In the genomic region with DNA sequence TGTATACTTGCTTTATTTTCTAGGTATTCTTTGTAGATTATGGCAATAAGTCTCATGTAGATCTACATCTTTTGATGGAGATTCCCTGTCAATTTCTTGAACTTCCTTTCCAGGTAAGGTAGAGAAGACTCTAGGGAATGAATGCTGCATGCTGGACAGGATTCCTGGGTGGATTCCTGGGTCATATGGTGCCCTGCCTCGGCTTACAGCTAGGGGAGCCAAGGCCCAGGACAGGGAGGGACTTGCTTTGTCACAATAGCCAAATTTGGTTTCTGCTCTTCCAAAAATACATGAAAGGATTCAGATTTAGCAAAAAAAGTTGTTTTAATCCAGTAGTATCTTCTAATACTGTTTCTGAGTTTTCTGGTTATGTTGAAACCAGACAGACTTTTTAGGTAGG, we compare ENCODE assay signal across 19 cellular contexts. TPM values are rescaled to one million over a fixed set of nuclear protein-coding genes. Genes with fewer than 3 reads are reported as not detected.
"Had no signal": no experiment of that assay in that cellular context is flagged by ENCODE, and none has a peak within 500 bp of the region (broad histone marks: within the 10 kb centered on the region; RNA-seq: fewer than 3 reads in every experiment).

No MANE protein-coding gene starts in this region.

- DNase-seq: activated CD4-positive, alpha-beta T cell treated with anti-CD3 and anti-CD28 coated beads for 48 hours; activated CD8-positive, alpha-beta T cell treated with anti-CD3 and anti-CD28 coated beads, Interleukin-2, amount 10 ng/mL, durations not matched to agents 7 days and 5 days; activated naive CD4-positive, alpha-beta T cell treated with anti-CD3 and anti-CD28 coated beads for 36 hours; activated T-cell treated with anti-CD3 and anti-CD28 coated beads, Interleukin-2, amount 50 U/mL, for 4 hours; body of pancreas; caudate nucleus; colonic mucosa; head of caudate nucleus; mesenchymal stem cell; naive thymus-derived CD8-positive, alpha-beta T cell; pancreas; stimulated activated CD4-positive, alpha-beta T cell treated with anti-CD3 and anti-CD28 coated beads, Interleukin-12 subunit alpha, Interleukin-12 subunit beta, amount 100 ng/mL, for 4 hours; stimulated activated CD4-positive, alpha-beta T cell treated with anti-CD3 and anti-CD28 coated beads, Interleukin-1b, Interleukin-23, amount 100 ng/mL, for 48 hours; stimulated activated CD8-positive, alpha-beta memory T cell treated with anti-CD3 and anti-CD28 coated beads, Interleukin-4, amount 100 ng/mL, for 48 hours; stimulated activated naive CD4-positive, alpha-beta T cell; SW 1271; T-helper 2 cell had no signal

- H3K4me3 ChIP-seq: body of pancreas, colonic mucosa, pancreas had no signal

- H3K27ac Mint-ChIP-seq: activated CD8-positive, alpha-beta T cell treated with anti-CD3 and anti-CD28 coated beads, Interleukin-2, amount 10 ng/mL, durations not matched to agents 7 days and 5 days; activated naive CD4-positive, alpha-beta T cell treated with anti-CD3 and anti-CD28 coated beads for 36 hours had no signal

- H3K4me1 Mint-ChIP-seq: naive thymus-derived CD8-positive, alpha-beta T cell had no signal

- FAIRE-seq: frontal cortex, pancreas had no signal

- ATAC-seq: activated CD8-positive, alpha-beta T cell treated with anti-CD3 and anti-CD28 coated beads, Interleukin-2, amount 10 ng/mL, durations not matched to agents 7 days and 5 days; activated T-cell treated with anti-CD3 and anti-CD28 coated beads, Interleukin-2, amount 50 U/mL, for 4 hours; body of pancreas; naive thymus-derived CD8-positive, alpha-beta T cell; pancreas had no signal

- H3K36me3 Mint-ChIP-seq: naive thymus-derived CD8-positive, alpha-beta T cell had no signal

- H3K4me1 ChIP-seq: body of pancreas, colonic mucosa, pancreas had no signal

- H3K9me3 Mint-ChIP-seq: activated naive CD4-positive, alpha-beta T cell treated with anti-CD3 and anti-CD28 coated beads for 36 hours; activated T-cell treated with anti-CD3 and anti-CD28 coated beads, Interleukin-2, amount 50 U/mL, for 4 hours; naive thymus-derived CD8-positive, alpha-beta T cell had no signal

- H3K9me3 ChIP-seq: body of pancreas, colonic mucosa, neutrophil, pancreas had no signal

- H3K36me3 ChIP-seq: colonic mucosa, neutrophil, pancreas had no signal

- H3K27me3 ChIP-seq: body of pancreas, colonic mucosa, pancreas had no signal

- H3K27ac ChIP-seq: body of pancreas, colonic mucosa, neutrophil, pancreas had no signal

- H3K4me3 Mint-ChIP-seq: activated CD8-positive, alpha-beta T cell treated with anti-CD3 and anti-CD28 coated beads, Interleukin-2, amount 10 ng/mL, durations not matched to agents 7 days and 5 days; activated naive CD4-positive, alpha-beta T cell treated with anti-CD3 and anti-CD28 coated beads for 36 hours; activated T-cell treated with anti-CD3 and anti-CD28 coated beads, Interleukin-2, amount 50 U/mL, for 4 hours; naive thymus-derived CD8-positive, alpha-beta T cell had no signal

RNA-seq across cellular contexts. Expression of a gene that starts 59.5 kb away (rescaled TPM):
- total RNA-seq: activated CD8-positive, alpha-beta T cell treated with anti-CD3 and anti-CD28 coated beads, Interleukin-2, amount 10 ng/mL, durations not matched to agents 7 days and 5 days; activated naive CD4-positive, alpha-beta T cell treated with anti-CD3 and anti-CD28 coated beads for 36 hours; naive thymus-derived CD8-positive, alpha-beta T cell had no signal
- polyA plus RNA-seq: naive thymus-derived CD8-positive, alpha-beta T cell had no signal
